ENCODE assay signal across 25 cellular contexts in genomic region chr2:31992025-31992566, GRCh38.
"Had no signal": no experiment of that assay in that cellular context is flagged by ENCODE, and none has a peak within 500 bp of the region (broad histone marks: within the 10 kb centered on the region; RNA-seq: fewer than 3 reads in every experiment).

No MANE protein-coding gene starts in this region.

- H3K4me3 Mint-ChIP-seq: activated CD4-positive, alpha-beta T cell treated with anti-CD3 and anti-CD28 coated beads, Interleukin-2, amount 10 ng/mL, durations not matched to agents 7 days and 5 days; activated CD8-positive, alpha-beta T cell treated with anti-CD3 and anti-CD28 coated beads, Interleukin-2, amount 10 ng/mL, durations not matched to agents 7 days and 5 days; activated naive CD4-positive, alpha-beta T cell treated with anti-CD3 and anti-CD28 coated beads, Interleukin-2, amount 10 ng/mL, durations not matched to agents 7 days and 5 days; activated naive CD8-positive, alpha-beta T cell treated with anti-CD3 and anti-CD28 coated beads, Interleukin-2, amount 50 U/mL, for 24 hours; activated T-cell treated with anti-CD3 and anti-CD28 coated beads, Interleukin-2, amount 50 U/mL, for 4 hours; naive thymus-derived CD8-positive, alpha-beta T cell; stimulated activated memory B cell treated with anti-CD40 and anti-IgM and Interleukin-4, amounts not matched to agents 10 μg/mL and 1 μg/mL and 100 μg/mL, for 72 hours; T-cell; type B pancreatic cell had no signal

- FAIRE-seq: endometrium had no signal

- ATAC-seq: activated CD4-positive, CD25-positive, alpha-beta regulatory T cell treated with anti-CD3 and anti-CD28 coated beads, Interleukin-2, amount 50 U/mL, for 24 hours; activated CD8-positive, alpha-beta T cell treated with anti-CD3 and anti-CD28 coated beads, Interleukin-2, amount 10 ng/mL, durations not matched to agents 7 days and 5 days; activated naive CD8-positive, alpha-beta T cell treated with anti-CD3 and anti-CD28 coated beads, Interleukin-2, amount 50 U/mL, for 24 hours; activated T-cell treated with anti-CD3 and anti-CD28 coated beads, Interleukin-2, amount 50 U/mL, for 4 hours; esophagus mucosa; gastrocnemius medialis; naive thymus-derived CD8-positive, alpha-beta T cell; stimulated activated memory B cell treated with anti-CD40 and anti-IgM and Interleukin-4, amounts not matched to agents 10 μg/mL and 1 μg/mL and 100 μg/mL, for 72 hours; T-cell had no signal

- DNase-seq: activated CD4-positive, alpha-beta T cell treated with anti-CD3 and anti-CD28 coated beads, Interleukin-2, amount 10 ng/mL, durations not matched to agents 7 days and 5 days; activated CD8-positive, alpha-beta T cell treated with anti-CD3 and anti-CD28 coated beads, Interleukin-2, amount 10 ng/mL, durations not matched to agents 7 days and 5 days; activated effector memory CD4-positive, alpha-beta T cell treated with Interleukin-2 at 50 U/mL for 16 hours; activated naive CD4-positive, alpha-beta T cell treated with anti-CD3 and anti-CD28 coated beads, Interleukin-2, amount 10 ng/mL, durations not matched to agents 7 days and 5 days; activated naive CD8-positive, alpha-beta T cell treated with anti-CD3 and anti-CD28 coated beads, Interleukin-2, amount 50 U/mL, for 24 hours; activated T-cell treated with anti-CD3 and anti-CD28 coated beads, Interleukin-2, amount 50 U/mL, for 4 hours; aorta; brain microvascular endothelial cell; central memory CD4-positive, alpha-beta T cell; colonic mucosa; gastrocnemius medialis; head of caudate nucleus; mesenchymal stem cell; naive thymus-derived CD8-positive, alpha-beta T cell; sigmoid colon; spleen; stimulated activated CD4-positive, alpha-beta T cell treated with anti-CD3 and anti-CD28 coated beads, Interleukin-4, amount 100 ng/mL, for 4 hours; T-cell; testis had no signal

- H3K27me3 Mint-ChIP-seq: activated CD4-positive, alpha-beta T cell treated with anti-CD3 and anti-CD28 coated beads, Interleukin-2, amount 10 ng/mL, durations not matched to agents 7 days and 5 days; activated naive CD4-positive, alpha-beta T cell treated with anti-CD3 and anti-CD28 coated beads, Interleukin-2, amount 10 ng/mL, durations not matched to agents 7 days and 5 days; activated naive CD8-positive, alpha-beta T cell treated with anti-CD3 and anti-CD28 coated beads, Interleukin-2, amount 50 U/mL, for 24 hours; naive thymus-derived CD8-positive, alpha-beta T cell; stimulated activated memory B cell treated with anti-CD40 and anti-IgM and Interleukin-4, amounts not matched to agents 10 μg/mL and 1 μg/mL and 100 μg/mL, for 72 hours; T-cell; type B pancreatic cell had no signal

- H3K27ac Mint-ChIP-seq: activated CD4-positive, alpha-beta T cell treated with anti-CD3 and anti-CD28 coated beads, Interleukin-2, amount 10 ng/mL, durations not matched to agents 7 days and 5 days; activated CD8-positive, alpha-beta T cell treated with anti-CD3 and anti-CD28 coated beads, Interleukin-2, amount 10 ng/mL, durations not matched to agents 7 days and 5 days; activated naive CD4-positive, alpha-beta T cell treated with anti-CD3 and anti-CD28 coated beads, Interleukin-2, amount 10 ng/mL, durations not matched to agents 7 days and 5 days; activated naive CD8-positive, alpha-beta T cell treated with anti-CD3 and anti-CD28 coated beads, Interleukin-2, amount 50 U/mL, for 24 hours; T-cell; type B pancreatic cell had no signal

- H3K27ac ChIP-seq: brain microvascular endothelial cell, colonic mucosa, gastrocnemius medialis, parathyroid adenoma, sigmoid colon, spleen, testis had no signal

- H3K9me3 Mint-ChIP-seq: activated CD4-positive, alpha-beta T cell treated with anti-CD3 and anti-CD28 coated beads, Interleukin-2, amount 10 ng/mL, durations not matched to agents 7 days and 5 days; activated naive CD4-positive, alpha-beta T cell treated with anti-CD3 and anti-CD28 coated beads, Interleukin-2, amount 10 ng/mL, durations not matched to agents 7 days and 5 days; activated naive CD8-positive, alpha-beta T cell treated with anti-CD3 and anti-CD28 coated beads, Interleukin-2, amount 50 U/mL, for 24 hours; activated T-cell treated with anti-CD3 and anti-CD28 coated beads, Interleukin-2, amount 50 U/mL, for 4 hours; T-cell had no signal
